ENCODE assay signal across 8 cellular contexts in the genomic region with DNA sequence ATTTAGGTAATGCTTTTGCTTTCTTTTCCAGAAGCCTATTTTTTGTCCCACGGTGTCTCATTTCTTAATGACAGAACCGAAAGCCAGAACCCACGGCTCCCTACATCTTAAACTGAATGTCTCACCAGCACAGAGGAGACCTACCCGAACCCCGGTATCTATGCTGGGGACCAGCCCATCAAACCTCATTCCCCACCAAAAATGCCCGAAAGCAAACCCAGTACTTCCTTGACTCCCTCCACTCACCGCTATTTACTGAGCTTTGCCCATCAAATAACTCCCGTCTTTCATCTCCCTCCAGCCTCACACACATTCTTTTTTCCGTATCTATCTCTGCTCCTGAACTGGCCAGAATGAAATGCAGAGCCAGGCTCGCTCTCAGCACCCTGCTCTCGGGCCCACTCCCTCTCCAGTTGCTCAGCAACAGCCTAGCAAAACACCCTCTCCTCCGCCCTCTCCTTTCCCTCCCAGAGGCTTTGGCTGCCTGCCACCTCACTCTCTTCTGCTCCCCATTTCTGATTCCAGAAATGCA. TPM values are rescaled to one million over a fixed set of nuclear protein-coding genes. Genes with fewer than 3 reads are reported as not detected.
DNase-seq lines count a peak whose midpoint lies in the region; ATAC-seq and TF ChIP-seq lines count a peak whose summit lies in the region.

No MANE protein-coding gene starts in this region.

- H3K4me1 ChIP-seq in fibroblast of lung (ENCODE audit: control insufficient read depth, extremely low read depth, insufficient read depth, low read length) (peaks cover 22% of the 10 kb centered on the region), muscle layer of colon (ENCODE audit: insufficient read depth, low read length) (peaks cover 53% of the 10 kb centered on the region), uterus (peaks cover 6 to 20% of the 10 kb centered on the region in 2 donors)

- H3K4me3 ChIP-seq in WI38 (ENCODE audit: low read depth, low read length) (peak overlapping the region; percentile 96), fibroblast of lung (replicated peaks in 1 of 4; ENCODE audit: control extremely low read depth in 1 of 4, insufficient read depth in 1 of 4, low read depth in 3 of 4, low read length in 4 of 4) (peak overlapping the region; percentile 25 to 91 (median 50)), muscle layer of colon (ENCODE audit: low read depth in 1 of 2, low read length in 2 of 2) (peak overlapping the region; percentile 41 to 86), uterus (peak overlapping the region; percentile 79 to 85)

- peak overlapping the region; percentile 68 for H3K9ac ChIP-seq in fibroblast of lung (ENCODE audit: insufficient read depth, low read length)
- peak overlapping the region; percentile 84 for H3K9ac ChIP-seq in muscle layer of colon (ENCODE audit: low read length)

- ATAC-seq in GM21576 (IDR thresholded peaks at IDR 0.05; ENCODE audit: unreplicated experiment), result no peak

- intact Hi-C loops in uterus (cut with DNase I; ENCODE audit: low total_unique reads), result loop anchor here (10.0 kb wide), 1 partner anchor 644 kb away; no protein-coding TSS in a partner anchor

- H3K4me2 ChIP-seq in fibroblast of lung (ENCODE audit: extremely low read depth, insufficient read depth, low read length), result peak overlapping the region; percentile 93

- no peaks in the 10 kb centered on the region for H4K20me1 ChIP-seq in fibroblast of lung (ENCODE audit: control insufficient read depth, extremely low read depth, insufficient read depth, low read length)

- TF ChIP-seq CTCF in WI38 (IDR thresholded peaks at IDR 0.05; ENCODE audit: low read depth, low read length) (no peak), fibroblast of lung (conservative IDR thresholded peaks at IDR 0.05 in 1 of 2, IDR thresholded peaks at IDR 0.05 in 1 of 2; ENCODE audit: low read depth in 1 of 2, low read length in 2 of 2) (no peak), uterus (IDR thresholded peaks at IDR 0.05) (no peak)

- H3K79me2 ChIP-seq in fibroblast of lung (ENCODE audit: control insufficient read depth, insufficient read depth, low read length), result peaks cover 62% of the 10 kb centered on the region

- DNase-seq in DMS79 (lab: John Stamatoyannopoulos, UW) (peak; percentile 88), NCI-H1436 treated with DMSO at 0.1 percent for 48 hours (lab: John Stamatoyannopoulos, UW) (peak; percentile 24), fibroblast of lung (ENCODE audit: low read depth in 2 of 2) (peak; percentile 81 to 86), uterus (peak; percentile 86 to 94), NOMO-1 treated with DMSO at 0.1 percent for 48 hours (lab: John Stamatoyannopoulos, UW; ENCODE audit: unreplicated experiment) (no peak)

- H3K27ac ChIP-seq in fibroblast of lung (ENCODE audit: insufficient read depth, low read length), result peak overlapping the region; percentile 81
- peak overlapping the region; percentile 89 for H3K27ac ChIP-seq in muscle layer of colon (ENCODE audit: low read depth, low read length)
- H3K27ac ChIP-seq in uterus, result peak overlapping the region; percentile 93 to 95

- H3K9me3 ChIP-seq in fibroblast of lung (ENCODE audit: control insufficient read depth, insufficient read depth, low read depth, low read length), result no peaks in the 10 kb centered on the region
- H3K9me3 ChIP-seq in muscle layer of colon (ENCODE audit: low read length), result no peaks in the 10 kb centered on the region
- no peaks in the 10 kb centered on the region for H3K9me3 ChIP-seq in uterus

- no peak overlapping the region for H2AFZ ChIP-seq in fibroblast of lung (ENCODE audit: low read length)

- H3K36me3 ChIP-seq in fibroblast of lung (ENCODE audit: control insufficient read depth, insufficient read depth, low read length) (peaks cover 2% of the 10 kb centered on the region), muscle layer of colon (ENCODE audit: insufficient read depth, low read length) (peaks cover 36% of the 10 kb centered on the region), uterus (no peaks in the 10 kb centered on the region)

- H3K27me3 ChIP-seq in fibroblast of lung (ENCODE audit: control insufficient read depth, insufficient read depth, low read length) (no peaks in the 10 kb centered on the region), muscle layer of colon (ENCODE audit: control insufficient read depth in 1 of 2, insufficient read depth in 2 of 2, low read length in 2 of 2) (peaks cover 0 to 10% of the 10 kb centered on the region in 2 donors), uterus (no peaks in the 10 kb centered on the region)

- peak in 1 of 2 donors; percentile 37 for TF ChIP-seq POLR2A in uterus (IDR thresholded peaks at IDR 0.05)

RNA-seq across cellular contexts. Expression of a gene that starts 4.1 kb away (rescaled TPM):
- 783 and 1,100 TPM in 2 replicates for total RNA-seq in fibroblast of lung
- polyA plus RNA-seq in fibroblast of lung, result 712 and 2,607 TPM in 2 replicates
- polyA plus RNA-seq in fibroblast of lung (2012), result 532 and 2,380 TPM in 2 replicates
- polyA minus RNA-seq in fibroblast of lung (ENCODE audit: low replicate concordance), result 654 and 2,537 TPM in 2 replicates
- total RNA-seq in uterus, result 1,000 to 10,000 TPM in 1 of 4 donors, 100 to 1,000 TPM in 3; 480 to 2,812 (median 618) TPM

RNA-seq across cellular contexts. Expression of a gene that starts 58.1 kb away (rescaled TPM):
- total RNA-seq in fibroblast of lung (32.6 and 36.3 TPM in 2 replicates), uterus (100 to 1,000 TPM in 2 of 4 donors, 10 to 100 TPM in 2; 59.5 to 398 (median 102) TPM)
- 8.6 and 26.0 TPM in 2 replicates for polyA plus RNA-seq in fibroblast of lung
- polyA plus RNA-seq in fibroblast of lung (2012), result 14.2 and 46.3 TPM in 2 replicates
- polyA minus RNA-seq in fibroblast of lung (ENCODE audit: low replicate concordance), result 10.2 and 20.3 TPM in 2 replicates
